12 cellular contexts compared by ENCODE assay signal in the genomic region with DNA sequence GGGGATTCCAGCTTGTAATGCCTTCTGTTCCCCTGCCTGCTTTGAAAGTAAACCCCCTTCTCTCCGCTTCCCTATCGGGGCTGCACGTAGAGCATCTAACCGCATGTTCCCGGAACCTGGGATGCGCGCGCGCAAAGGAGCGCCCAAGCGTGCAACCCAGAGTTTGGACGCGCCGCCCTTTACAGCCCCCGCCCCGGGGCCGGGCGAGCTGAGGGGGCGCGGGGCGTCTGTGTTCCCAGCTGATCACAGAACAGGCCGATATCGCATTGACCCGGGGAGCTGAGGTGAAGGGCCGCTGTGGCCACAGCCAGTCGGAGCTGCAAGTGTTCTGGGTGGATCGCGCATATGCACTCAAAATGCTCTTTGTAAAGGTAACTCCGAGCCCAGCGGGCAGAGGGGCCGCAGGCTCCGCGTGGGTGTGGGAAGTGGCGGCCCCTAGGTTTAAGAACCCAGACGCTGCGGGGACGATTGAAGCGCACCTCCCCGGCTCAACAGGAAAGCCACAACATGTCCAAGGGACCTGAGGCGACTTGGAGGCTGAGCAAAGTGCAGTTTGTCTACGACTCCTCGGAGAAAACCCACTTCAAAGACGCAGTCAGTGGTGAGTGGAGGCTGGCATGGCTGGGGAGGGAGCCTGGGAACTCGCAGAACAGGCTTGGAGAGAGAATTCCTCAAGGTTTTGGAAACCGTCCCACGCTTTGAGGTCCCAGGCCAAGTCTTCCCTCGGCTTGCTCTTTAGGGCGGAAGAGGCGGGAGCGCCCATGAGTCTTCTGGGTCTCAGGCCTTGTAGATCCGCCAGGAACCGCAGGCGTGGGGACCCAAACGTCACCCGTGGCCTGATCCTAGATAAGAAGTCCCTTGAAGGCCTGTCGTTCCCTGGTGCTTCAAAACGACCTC. TPM values are rescaled to one million over a fixed set of nuclear protein-coding genes. Genes with fewer than 3 reads are reported as not detected.
DNase-seq lines count a peak whose midpoint lies in the region; ATAC-seq and TF ChIP-seq lines count a peak whose summit lies in the region.
"Had no signal": no experiment of that assay in that cellular context is flagged by ENCODE, and none has a peak within 500 bp of the region (broad histone marks: within the 10 kb centered on the region; RNA-seq: fewer than 3 reads in every experiment).

No MANE protein-coding gene starts in this region.

- no peaks in the 10 kb centered on the region for H3K9me3 ChIP-seq in testis
- H3K9me3 ChIP-seq: Peyer's patch had no signal

- no peaks in the 10 kb centered on the region for H3K27me3 ChIP-seq in testis

- 2 to 4% methylated on average over 20 to 57 of the region's 57 CpGs for WGBS in testis, 2 donors

- H3K4me1 ChIP-seq in testis, result peaks cover 12% of the 10 kb centered on the region

- intact Hi-C loops in dendritic cell treated with granulocyte-macrophage colony-stimulating factor and Interleukin-4, amounts not matched to agents 40 ng/mL and 50 ng/mL, for 4 days (cut with micrococcal nuclease), result loop anchor here (2.0 kb wide), 1 partner anchor 47 kb away; no protein-coding TSS in a partner anchor
- intact Hi-C loops in testis (cut with DNase I; ENCODE audit: low total_unique reads), result no loop called here
- intact Hi-C loops in activated CD8-positive, alpha-beta T cell treated with anti-CD3 and anti-CD28 coated beads for 36 hours (cut with micrococcal nuclease), result no loop called here

- H3K9me3 Mint-ChIP-seq in dendritic cell treated with granulocyte-macrophage colony-stimulating factor and Interleukin-4, amounts not matched to agents 40 ng/mL and 50 ng/mL, for 4 days, result no peaks in the 10 kb centered on the region
- peaks cover 0 to 2% (median 0%) of the 10 kb centered on the region in 7 donors for H3K9me3 Mint-ChIP-seq in naive B cell
- H3K9me3 Mint-ChIP-seq in activated CD8-positive, alpha-beta T cell treated with anti-CD3 and anti-CD28 coated beads for 36 hours, result no peaks in the 10 kb centered on the region

- POLR2A ChIA-PET in activated CD8-positive, alpha-beta T cell treated with anti-CD3 and anti-CD28 coated beads for 36 hours (lab: Charles Lee), result no interaction called here

- no peak for TF ChIP-seq POLR2A in testis (IDR thresholded peaks at IDR 0.05)

- peaks cover 75% of the 10 kb centered on the region for H3K27me3 Mint-ChIP-seq in dendritic cell treated with granulocyte-macrophage colony-stimulating factor and Interleukin-4, amounts not matched to agents 40 ng/mL and 50 ng/mL, for 4 days
- peaks cover 35 to 60% (median 41%) of the 10 kb centered on the region in 3 donors for H3K27me3 Mint-ChIP-seq in naive B cell
- H3K27me3 Mint-ChIP-seq in activated CD8-positive, alpha-beta T cell treated with anti-CD3 and anti-CD28 coated beads for 36 hours, result peaks cover 62% of the 10 kb centered on the region

- H3K4me3 ChIP-seq in testis, result peak overlapping the region in 1 of 2 donors; percentile 35

- H3K4me3 Mint-ChIP-seq in dendritic cell treated with granulocyte-macrophage colony-stimulating factor and Interleukin-4, amounts not matched to agents 40 ng/mL and 50 ng/mL, for 4 days, result peak overlapping the region; percentile 62
- H3K4me3 Mint-ChIP-seq in naive B cell, result peak overlapping the region; percentile 67 to 90 (median 80)
- H3K4me3 Mint-ChIP-seq in activated CD8-positive, alpha-beta T cell treated with anti-CD3 and anti-CD28 coated beads for 36 hours, result no peak overlapping the region

- no peaks in the 10 kb centered on the region for H3K36me3 Mint-ChIP-seq in dendritic cell treated with granulocyte-macrophage colony-stimulating factor and Interleukin-4, amounts not matched to agents 40 ng/mL and 50 ng/mL, for 4 days (ENCODE audit: low read depth)
- no peaks in the 10 kb centered on the region for H3K36me3 Mint-ChIP-seq in naive B cell
- H3K36me3 Mint-ChIP-seq in activated CD8-positive, alpha-beta T cell treated with anti-CD3 and anti-CD28 coated beads for 36 hours (ENCODE audit: low read depth), result no peaks in the 10 kb centered on the region

- TF ChIP-seq CTCF in testis (IDR thresholded peaks at IDR 0.05), result no peak
- TF ChIP-seq CTCF in activated CD8-positive, alpha-beta T cell treated with anti-CD3 and anti-CD28 coated beads for 36 hours (IDR thresholded peaks at IDR 0.05), result no peak

- H3K36me3 ChIP-seq in testis (ENCODE audit: low read depth, missing control alignments), result no peaks in the 10 kb centered on the region
- H3K36me3 ChIP-seq: Peyer's patch had no signal

- CTCF ChIA-PET in activated CD8-positive, alpha-beta T cell treated with anti-CD3 and anti-CD28 coated beads for 36 hours (lab: Charles Lee), result no interaction called here

- peaks cover 45% of the 10 kb centered on the region for H3K4me1 Mint-ChIP-seq in dendritic cell treated with granulocyte-macrophage colony-stimulating factor and Interleukin-4, amounts not matched to agents 40 ng/mL and 50 ng/mL, for 4 days (ENCODE audit: low read depth)
- peaks cover 7 to 41% (median 32%) of the 10 kb centered on the region in 3 donors for H3K4me1 Mint-ChIP-seq in naive B cell
- peaks cover 2% of the 10 kb centered on the region for H3K4me1 Mint-ChIP-seq in activated CD8-positive, alpha-beta T cell treated with anti-CD3 and anti-CD28 coated beads for 36 hours (ENCODE audit: low read depth)

- peak; percentile 26 for DNase-seq in Ammon's horn (ENCODE audit: low spot score)
- no peak for DNase-seq in naive B cell
- no peak for DNase-seq in testis
- no peak for DNase-seq in activated CD8-positive, alpha-beta T cell treated with anti-CD3 and anti-CD28 coated beads for 36 hours
- no peak for DNase-seq in NAMALWA (ENCODE audit: low spot score)
- no peak for DNase-seq in epidermal melanocyte (ENCODE audit: insufficient read length, low spot score)
- DNase-seq: DMS79; effector CD4-positive, alpha-beta T cell; Peyer's patch; stimulated activated CD8-positive, alpha-beta memory T cell treated with anti-CD3 and anti-CD28 coated beads, Interleukin-4, amount 100 ng/mL, for 48 hours had no signal

- no peak overlapping the region for H3K27ac Mint-ChIP-seq in dendritic cell treated with granulocyte-macrophage colony-stimulating factor and Interleukin-4, amounts not matched to agents 40 ng/mL and 50 ng/mL, for 4 days
- peak overlapping the region in 2 of 6 donors; percentile 38 for H3K27ac Mint-ChIP-seq in naive B cell
- no peak overlapping the region for H3K27ac Mint-ChIP-seq in activated CD8-positive, alpha-beta T cell treated with anti-CD3 and anti-CD28 coated beads for 36 hours

- peak; percentile 40 for ATAC-seq in HG03432 (IDR thresholded peaks at IDR 0.05; ENCODE audit: unreplicated experiment)
- peak in 1 of 2 donors; percentile 62 for ATAC-seq in naive B cell (ENCODE audit: low read depth in 2 of 2)
- no peak for ATAC-seq in activated CD8-positive, alpha-beta T cell treated with anti-CD3 and anti-CD28 coated beads for 36 hours

- no peak overlapping the region for H3K27ac ChIP-seq in testis
- H3K27ac ChIP-seq: Peyer's patch had no signal

RNA-seq across cellular contexts. Expression of a gene that starts 1.6 kb away (rescaled TPM):
- polyA plus RNA-seq in naive B cell (ENCODE audit: low read depth in 6 of 6) (1 to 10 TPM in 3 of 6 donors, under 1 TPM in 2, not detected in 1; 0.27 to 2.2 (median 1.2) TPM), testis (ENCODE audit: insufficient read depth, low read depth, low replicate concordance) (1.7 TPM)
- under 1 TPM; 0.62 to 0.71 TPM for total RNA-seq in testis
- not detected for total RNA-seq in activated CD8-positive, alpha-beta T cell treated with anti-CD3 and anti-CD28 coated beads for 36 hours
- total RNA-seq: Peyer's patch had no signal
